In the genomic region with DNA sequence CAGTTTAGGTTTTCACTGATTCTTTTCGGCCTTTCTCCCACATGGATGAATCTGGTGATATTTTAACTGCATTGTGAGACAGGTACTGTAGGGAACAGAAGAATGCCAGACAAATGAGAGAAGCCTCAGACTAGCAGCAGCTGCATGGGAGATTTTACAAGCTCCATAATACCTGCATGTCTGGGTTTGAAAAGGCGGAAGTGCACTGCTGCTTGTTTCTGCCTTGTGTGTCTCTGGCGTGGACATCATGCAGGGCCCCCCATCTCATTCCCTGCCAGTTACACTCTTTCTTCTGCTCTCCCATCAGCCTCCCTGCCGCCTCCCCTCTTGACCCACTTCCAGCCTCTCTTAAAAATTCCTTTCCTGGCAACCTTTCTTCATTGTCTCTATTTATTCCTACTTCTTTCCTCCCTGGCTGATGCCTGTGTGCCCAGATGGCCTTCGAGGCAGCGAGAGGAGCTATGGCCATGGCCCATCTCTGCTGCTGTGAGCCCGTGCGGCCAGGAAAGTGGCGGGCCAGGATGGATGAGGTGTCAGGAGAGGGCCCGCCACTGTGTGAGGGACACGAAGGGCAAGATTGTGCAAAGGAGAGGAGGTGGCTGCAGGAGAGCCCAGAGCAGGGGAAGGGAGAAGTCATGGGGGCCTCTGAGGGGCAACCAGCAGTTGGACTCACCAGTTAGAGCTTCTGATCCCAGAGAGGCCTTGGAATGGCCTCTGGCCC, we compare ENCODE assay signal across 15 cellular contexts. TPM values are rescaled to one million over a fixed set of nuclear protein-coding genes. Genes with fewer than 3 reads are reported as not detected.
DNase-seq lines count a peak whose midpoint lies in the region; ATAC-seq and TF ChIP-seq lines count a peak whose summit lies in the region.
"Had no signal": no experiment of that assay in that cellular context is flagged by ENCODE, and none has a peak within 500 bp of the region (broad histone marks: within the 10 kb centered on the region; RNA-seq: fewer than 3 reads in every experiment).

No MANE protein-coding gene starts in this region.

- intact Hi-C loops in right lobe of liver (cut with DNase I) = no loop called here
- intact Hi-C loops in sigmoid colon (cut with DNase I) = loop anchor here (2.0 kb wide), 1 partner anchor 24 kb away; no protein-coding TSS in a partner anchor

- H3K4me1 Mint-ChIP-seq in activated CD4-positive, alpha-beta memory T cell treated with anti-CD3 and anti-CD28 coated beads, Interleukin-2, amount 10 ng/mL, durations not matched to agents 7 days and 5 days = no peaks in the 10 kb centered on the region
- H3K4me1 Mint-ChIP-seq in HFFc6 (ENCODE audit: low read depth) = no peaks in the 10 kb centered on the region
- H3K4me1 Mint-ChIP-seq: central memory CD8-positive, alpha-beta T cell had no signal

- POLR2A ChIA-PET in activated CD4-positive, alpha-beta memory T cell treated with anti-CD3 and anti-CD28 coated beads, Interleukin-2, amount 10 ng/mL, durations not matched to agents 7 days and 5 days (lab: Charles Lee) = no interaction called here

- no peaks in the 10 kb centered on the region for H3K27me3 ChIP-seq in right lobe of liver
- no peaks in the 10 kb centered on the region for H3K27me3 ChIP-seq in sigmoid colon

- no peaks in the 10 kb centered on the region for H3K36me3 Mint-ChIP-seq in activated CD4-positive, alpha-beta memory T cell treated with anti-CD3 and anti-CD28 coated beads, Interleukin-2, amount 10 ng/mL, durations not matched to agents 7 days and 5 days (ENCODE audit: low read depth)
- H3K36me3 Mint-ChIP-seq in HFFc6 (ENCODE audit: low read depth) = no peaks in the 10 kb centered on the region

- H3K4me3 ChIP-seq in right lobe of liver (no peak overlapping the region), sigmoid colon (no peak overlapping the region)

- no peak overlapping the region for H3K27ac Mint-ChIP-seq in activated CD4-positive, alpha-beta memory T cell treated with anti-CD3 and anti-CD28 coated beads, Interleukin-2, amount 10 ng/mL, durations not matched to agents 7 days and 5 days
- no peak overlapping the region for H3K27ac Mint-ChIP-seq in HFFc6
- H3K27ac Mint-ChIP-seq: activated CD8-positive, alpha-beta T cell treated with anti-CD3 and anti-CD28 coated beads, Interleukin-2, amount 10 ng/mL, durations not matched to agents 7 days and 5 days; activated naive CD4-positive, alpha-beta T cell treated with anti-CD3 and anti-CD28 coated beads for 36 hours had no signal

- DNase-seq in M059J (ENCODE audit: low read depth) = peak; percentile 12
- DNase-seq in right lobe of liver = no peak
- DNase-seq in sigmoid colon = peak; percentile 67
- no peak for DNase-seq in KG1 (lab: John Stamatoyannopoulos, UW)
- no peak for DNase-seq in HuH-7 (ENCODE audit: low spot score)
- no peak for DNase-seq in activated CD4-positive, alpha-beta memory T cell treated with anti-CD3 and anti-CD28 coated beads, Interleukin-2, amount 10 ng/mL, durations not matched to agents 7 days and 5 days
- no peak for DNase-seq in HFFc6
- DNase-seq: activated CD8-positive, alpha-beta T cell treated with anti-CD3 and anti-CD28 coated beads, Interleukin-2, amount 10 ng/mL, durations not matched to agents 7 days and 5 days; activated naive CD4-positive, alpha-beta T cell treated with anti-CD3 and anti-CD28 coated beads for 36 hours; NCI-H2171; stimulated activated CD4-positive, alpha-beta T cell treated with anti-CD3 and anti-CD28 coated beads, Interleukin-4, amount 100 ng/mL, for 1 hour; stimulated activated naive CD4-positive, alpha-beta T cell treated with Interleukin-2 at 50 U/mL for 16 hours had no signal

- TF ChIP-seq CTCF in right lobe of liver (IDR thresholded peaks at IDR 0.05) (no peak), sigmoid colon (IDR thresholded peaks at IDR 0.05) (no peak), HFFc6 (IDR thresholded peaks at IDR 0.05) (no peak)

- H3K4me1 ChIP-seq in right lobe of liver (peaks cover 0 to 48% (median 21%) of the 10 kb centered on the region in 4 donors), sigmoid colon (peaks cover 0 to 25% (median 22%) of the 10 kb centered on the region in 4 donors)

- H3K9me3 Mint-ChIP-seq in activated CD4-positive, alpha-beta memory T cell treated with anti-CD3 and anti-CD28 coated beads, Interleukin-2, amount 10 ng/mL, durations not matched to agents 7 days and 5 days = no peaks in the 10 kb centered on the region
- no peaks in the 10 kb centered on the region for H3K9me3 Mint-ChIP-seq in HFFc6
- H3K9me3 Mint-ChIP-seq: activated naive CD4-positive, alpha-beta T cell treated with anti-CD3 and anti-CD28 coated beads for 36 hours; central memory CD8-positive, alpha-beta T cell had no signal

- TF ChIP-seq POLR2A in right lobe of liver (IDR thresholded peaks at IDR 0.05) (no peak), sigmoid colon (IDR thresholded peaks at IDR 0.05) (no peak)

- no peak overlapping the region for H3K4me3 Mint-ChIP-seq in activated CD4-positive, alpha-beta memory T cell treated with anti-CD3 and anti-CD28 coated beads, Interleukin-2, amount 10 ng/mL, durations not matched to agents 7 days and 5 days
- no peak overlapping the region for H3K4me3 Mint-ChIP-seq in HFFc6
- H3K4me3 Mint-ChIP-seq: activated CD8-positive, alpha-beta T cell treated with anti-CD3 and anti-CD28 coated beads, Interleukin-2, amount 10 ng/mL, durations not matched to agents 7 days and 5 days; activated naive CD4-positive, alpha-beta T cell treated with anti-CD3 and anti-CD28 coated beads for 36 hours; central memory CD8-positive, alpha-beta T cell had no signal

- H3K27ac ChIP-seq in cingulate gyrus (ENCODE audit: low read depth, low read length) (peak overlapping the region; percentile 34), right lobe of liver (peak overlapping the region; percentile 37 to 78 (median 66)), sigmoid colon (peak overlapping the region; percentile 67 to 81 (median 76))

- H3K36me3 ChIP-seq in right lobe of liver (peaks cover 0 to 3% (median 0%) of the 10 kb centered on the region in 4 donors), sigmoid colon (peaks cover 0 to 29% (median 14%) of the 10 kb centered on the region in 4 donors)

- WGBS in right lobe of liver (ENCODE audit: insufficient coverage, low coverage, low lambda C conversion rate, missing lambda C conversion rate) = 33% methylated on average over 10 of the region's 11 CpGs
- 22 to 68% methylated on average over 11 of the region's 11 CpGs for WGBS in sigmoid colon, 2 donors

- no peaks in the 10 kb centered on the region for H3K27me3 Mint-ChIP-seq in activated CD4-positive, alpha-beta memory T cell treated with anti-CD3 and anti-CD28 coated beads, Interleukin-2, amount 10 ng/mL, durations not matched to agents 7 days and 5 days
- H3K27me3 Mint-ChIP-seq in HFFc6 (ENCODE audit: insufficient read depth) = peaks cover 7% of the 10 kb centered on the region
- H3K27me3 Mint-ChIP-seq: central memory CD8-positive, alpha-beta T cell had no signal

- H3K9me3 ChIP-seq in right lobe of liver (no peaks in the 10 kb centered on the region), sigmoid colon (no peaks in the 10 kb centered on the region)

- TF ChIP-seq EP300 in sigmoid colon (IDR thresholded peaks at IDR 0.05) = no peak

- ATAC-seq in right lobe of liver = peak; percentile 46 to 71 (median 64)
- ATAC-seq: activated CD8-positive, alpha-beta T cell treated with anti-CD3 and anti-CD28 coated beads, Interleukin-2, amount 10 ng/mL, durations not matched to agents 7 days and 5 days; Panc1 had no signal

- CTCF ChIA-PET in activated CD4-positive, alpha-beta memory T cell treated with anti-CD3 and anti-CD28 coated beads, Interleukin-2, amount 10 ng/mL, durations not matched to agents 7 days and 5 days (lab: Charles Lee) = interaction anchor here (0.6 kb wide), 1 partner anchor 40 kb away, joined by 3 read pairs; no protein-coding TSS in a partner anchor

RNA-seq across cellular contexts. Expression of a gene that starts 33.8 kb away (rescaled TPM):
- total RNA-seq in M059J (2014; rRNA removed; shearing (Covaris generic)) = 9.6 and 10.4 TPM in 2 replicates
- 10 to 100 TPM; 32.3 to 51.1 (median 45.7) TPM for total RNA-seq in right lobe of liver
- total RNA-seq in sigmoid colon = 10 to 100 TPM; 21.3 to 66.5 (median 29.1) TPM
- 100 to 1,000 TPM in 1 of 3 donors, 10 to 100 TPM in 2; 88.1 to 138 (median 99.6) TPM for polyA plus RNA-seq in sigmoid colon
- total RNA-seq in activated CD4-positive, alpha-beta memory T cell treated with anti-CD3 and anti-CD28 coated beads, Interleukin-2, amount 10 ng/mL, durations not matched to agents 7 days and 5 days = 10 to 100 TPM; 12.6 to 15.4 TPM
- 1 to 10 TPM; 1.2 to 2.5 (median 1.5) TPM for total RNA-seq in HFFc6 (2021; fragmentation: NEBNext Ultra II Directional; extraction: Animal tissue kit (Norgen Biotek cat#: 25700))

Comparison
In these comparisons a context has a peak if more than half of its experiments do, and no peak if none do; other contexts are left out.
1. DNase-seq: peak in M059J (single experiment) and sigmoid colon (single experiment); none in right lobe of liver (0 of 3), KG1 (single experiment), HuH-7 (single experiment), activated CD4-positive, alpha-beta memory T cell treated with anti-CD3 and anti-CD28 coated beads, Interleukin-2, amount 10 ng/mL, durations not matched to agents 7 days and 5 days (single experiment) and HFFc6 (single experiment).
2. Peak in every context shown above with its lines, with median percentiles within 50 percentile points of each other: H3K27ac ChIP-seq.